In genomic region chr7:104983620-104984539, GRCh38 we compare ENCODE assay signal across 1 cellular context.
TF ChIP-seq lines count a peak whose summit lies in the region.

No MANE protein-coding gene starts in this region.

TF ChIP-seq in K562, 482 proteins besides CTCF, POLR2A, EP300 and RAD21 (continued from another document and continues in another):
- TF ChIP-seq ZNF583 (CRISPR knock-in tag; IDR thresholded peaks at IDR 0.05) (peak; percentile 78; the same call in 1 of the 2 replicates), RREB1 (CRISPR knock-in tag; IDR thresholded peaks at IDR 0.05) (0 out of 2 replicates have a peak, but pooled peaks have one; percentile 29), GABPB2 (CRISPR knock-in tag; conservative IDR thresholded peaks at IDR 0.05) (peak; percentile 65; the same call in 1 of the 2 replicates), NCOA4 (IDR thresholded peaks at IDR 0.05; ENCODE audit: partially characterized antibody) (no peak), RBBP5 (IDR thresholded peaks at IDR 0.05; ENCODE audit: borderline replicate concordance, insufficient read depth, low read length, poor library complexity, severe bottlenecking) (peak; percentile 94), MAFK (IDR thresholded peaks at IDR 0.05; ENCODE audit: low read length) (peak; percentile 3; the same call in 1 of the 2 replicates), NELFE (IDR thresholded peaks at IDR 0.05; ENCODE audit: insufficient read depth, insufficient read length) (no peak), HNRNPLL (IDR thresholded peaks at IDR 0.05; ENCODE audit: low read depth, low read length, poor library complexity, severe bottlenecking) (peak; percentile 77), CSDE1 (IDR thresholded peaks at IDR 0.05) (no peak), TAL1 (IDR thresholded peaks at IDR 0.05) (0 out of 2 replicates have a peak, but pooled peaks have one; percentile 4), ETV6 (IDR thresholded peaks at IDR 0.05; ENCODE audit: borderline replicate concordance in 1 of 2, low read depth in 2 of 2, low read length in 1 of 2) (peak in 1 of 2 experiments; percentile 29; a peak in 1 of 4 replicates), ETV6 (CRISPR knock-in tag; IDR thresholded peaks at IDR 0.05; ENCODE audit: borderline replicate concordance) (peak; percentile 82; the same call in 1 of the 2 replicates), ZNF561 (CRISPR knock-in tag; conservative IDR thresholded peaks at IDR 0.05) (peak; percentile 65; the same call in 1 of the 2 replicates), NCOA6 (IDR thresholded peaks at IDR 0.05) (no peak), GTF2A2 (tag; IDR thresholded peaks at IDR 0.05) (no peak; the same call in 1 of the 2 replicates), YBX1 (IDR thresholded peaks at IDR 0.05) (no peak), ZNF12 (CRISPR knock-in tag; IDR thresholded peaks at IDR 0.05) (peak; percentile 87; the same call in 1 of the 2 replicates), SFPQ (IDR thresholded peaks at IDR 0.05; ENCODE audit: low read depth, low read length) (no peak), ATF6 (CRISPR knock-in tag; IDR thresholded peaks at IDR 0.05) (peak; percentile 97), SAFB (IDR thresholded peaks at IDR 0.05; ENCODE audit: borderline replicate concordance, low read depth, low read length) (no peak), SIN3B (IDR thresholded peaks at IDR 0.05; ENCODE audit: low read depth) (peak; percentile 83; the same call in 1 of the 2 replicates), TGIF2 (CRISPR knock-in tag; IDR thresholded peaks at IDR 0.05) (no peak; the same call in 1 of the 2 replicates), CHD2 (IDR thresholded peaks at IDR 0.05; ENCODE audit: low read depth, low read length) (no peak; the same call in 1 of the 2 replicates), PHF21A (IDR thresholded peaks at IDR 0.05; ENCODE audit: borderline replicate concordance, low read depth) (no peak), CGGBP1 (CRISPR knock-in tag; IDR thresholded peaks at IDR 0.05) (no peak; the same call in none of the 2 replicates), SNRNP70 (optimal IDR thresholded peaks at IDR 0.05; ENCODE audit: low read depth, low read length) (no peak), STAT6 (CRISPR knock-in tag; IDR thresholded peaks at IDR 0.05) (no peak), ZNF274 (IDR thresholded peaks at IDR 0.05; ENCODE audit: borderline replicate concordance, low read depth, low read length) (no peak), BCLAF1 (IDR thresholded peaks at IDR 0.05; ENCODE audit: borderline replicate concordance in 1 of 2, control insufficient read depth in 1 of 2, low read depth in 2 of 2, low read length in 1 of 2) (0 out of 4 replicates have a peak, but pooled peaks of 1 of the 2 experiments have one; percentile 70), GATA2 (CRISPR knock-in tag; IDR thresholded peaks at IDR 0.05) (no peak), TFAM (CRISPR knock-in tag; conservative IDR thresholded peaks at IDR 0.05) (no peak), PBX2 (CRISPR knock-in tag; IDR thresholded peaks at IDR 0.05; ENCODE audit: low read depth) (no peak), PBX2 (tag; conservative IDR thresholded peaks at IDR 0.05; ENCODE audit: low read depth) (peak; percentile 11; the same call in 1 of the 2 replicates), STAT5A (IDR thresholded peaks at IDR 0.05; ENCODE audit: borderline replicate concordance, low read length) (peak; percentile 54; the same call in 1 of the 2 replicates), SMARCC2 (IDR thresholded peaks at IDR 0.05; ENCODE audit: low read depth) (no peak; the same call in 1 of the 2 replicates), ZNF224 (CRISPR knock-in tag; IDR thresholded peaks at IDR 0.05) (peak; percentile 88), BHLHE40 (IDR thresholded peaks at IDR 0.05; ENCODE audit: low read length) (peak; percentile 61), DIDO1 (tag; IDR thresholded peaks at IDR 0.05; ENCODE audit: low read depth) (peak; percentile 83), TBP (optimal IDR thresholded peaks at IDR 0.05; ENCODE audit: low read depth, low read length) (peak; percentile 76), PYGO2 (tag; IDR thresholded peaks at IDR 0.05) (no peak), CBFA2T3 (IDR thresholded peaks at IDR 0.05) (no peak; the same call in 1 of the 2 replicates), SLC30A9 (CRISPR knock-in tag; IDR thresholded peaks at IDR 0.05) (no peak), KAT2B (IDR thresholded peaks at IDR 0.05; ENCODE audit: low read depth, low read length) (no peak)
- TF ChIP-seq, protein P1, sequence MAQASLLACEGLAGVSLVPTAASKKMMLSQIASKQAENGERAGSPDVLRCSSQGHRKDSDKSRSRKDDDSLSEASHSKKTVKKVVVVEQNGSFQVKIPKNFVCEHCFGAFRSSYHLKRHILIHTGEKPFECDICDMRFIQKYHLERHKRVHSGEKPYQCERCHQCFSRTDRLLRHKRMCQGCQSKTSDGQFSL (CRISPR knock-in tag; IDR thresholded peaks at IDR 0.05): no peak
- TF ChIP-seq, protein P1 (tag; IDR thresholded peaks at IDR 0.05): no peak
